ENCODE assay signal across 21 cellular contexts in the genomic region with DNA sequence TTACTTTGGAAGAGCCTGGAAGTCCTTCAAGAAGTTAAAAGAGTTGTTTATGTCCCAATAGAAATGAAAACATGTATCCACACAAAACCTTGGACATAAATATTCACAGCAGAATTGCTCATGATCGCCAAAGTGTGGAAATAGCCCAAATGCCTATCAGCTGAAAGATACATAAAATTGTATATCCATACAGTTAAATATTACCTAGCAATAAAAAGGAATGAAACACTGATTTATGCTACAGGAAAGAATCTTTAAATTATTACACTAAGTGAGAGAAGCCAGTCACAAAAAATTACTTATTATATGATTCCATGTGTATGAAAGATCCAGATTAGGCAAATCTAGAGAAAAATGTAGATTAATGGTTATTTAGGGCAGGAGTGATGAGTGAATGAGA.
DNase-seq lines count a peak whose midpoint lies in the region; ATAC-seq and TF ChIP-seq lines count a peak whose summit lies in the region.
"Had no signal": no experiment of that assay in that cellular context is flagged by ENCODE, and none has a peak within 500 bp of the region (broad histone marks: within the 10 kb centered on the region; RNA-seq: fewer than 3 reads in every experiment).

No MANE protein-coding gene starts in this region.

- H3K4me3 Mint-ChIP-seq in activated CD8-positive, alpha-beta T cell treated with anti-CD3 and anti-CD28 coated beads, Interleukin-2, amount 10 ng/mL, durations not matched to agents 7 days and 5 days: no peak overlapping the region
- H3K4me3 Mint-ChIP-seq: CD4-positive, CD25-positive, alpha-beta regulatory T cell; HFFc6 had no signal

- in situ Hi-C loops in transverse colon (cut with MboI; ENCODE audit: low pct_ligation_motif_present in 1 of 4, low pct_unique_long_range_greater_than_20kb in 1 of 4, low sequenced_read_pairs in 3 of 4): no loop called here

- H3K4me1 ChIP-seq in left ventricle myocardium inferior (peaks cover 19% of the 10 kb centered on the region), osteoblast (ENCODE audit: insufficient read depth, low read length) (peaks cover 11% of the 10 kb centered on the region), transverse colon (peaks cover 8 to 20% (median 17%) of the 10 kb centered on the region in 4 donors)
- H3K4me1 ChIP-seq: BE2C, Caco-2 had no signal

- no peaks in the 10 kb centered on the region for H3K36me3 Mint-ChIP-seq in activated CD8-positive, alpha-beta T cell treated with anti-CD3 and anti-CD28 coated beads, Interleukin-2, amount 10 ng/mL, durations not matched to agents 7 days and 5 days (ENCODE audit: low read depth)
- H3K36me3 Mint-ChIP-seq: CD4-positive, CD25-positive, alpha-beta regulatory T cell had no signal

- no peaks in the 10 kb centered on the region for H4K20me1 ChIP-seq in osteoblast (ENCODE audit: insufficient read depth, low read length)

- intact Hi-C loops in left ventricle myocardium inferior (cut with micrococcal nuclease) (no loop called here), cardiac septum (cut with DNase I) (no loop called here), dorsolateral prefrontal cortex (cut with DNase I) (loop anchor here (5.0 to 10.0 kb wide), 2 partner anchors 104 to 252 kb away; no protein-coding TSS in a partner anchor), transverse colon (cut with DNase I; ENCODE audit: low total_unique reads) (no loop called here)

- H3K4me2 ChIP-seq in osteoblast (ENCODE audit: insufficient read depth, low read length): peak overlapping the region; percentile 33
- H3K4me2 ChIP-seq: PC-9 had no signal

- H2AFZ ChIP-seq in osteoblast (ENCODE audit: low read length): no peak overlapping the region
- H2AFZ ChIP-seq: PC-9 had no signal

- no peak for ATAC-seq in activated CD8-positive, alpha-beta T cell treated with anti-CD3 and anti-CD28 coated beads, Interleukin-2, amount 10 ng/mL, durations not matched to agents 7 days and 5 days

- no peaks in the 10 kb centered on the region for H3K79me2 ChIP-seq in osteoblast (ENCODE audit: insufficient read depth, low read length)

- 17 to 21% methylated on average over 1 of the region's 1 CpG for WGBS in transverse colon (ENCODE audit: low coverage in 1 of 2), 2 donors

- no peak for TF ChIP-seq POLR2A in transverse colon (IDR thresholded peaks at IDR 0.05)

- H3K4me1 Mint-ChIP-seq in activated CD8-positive, alpha-beta T cell treated with anti-CD3 and anti-CD28 coated beads, Interleukin-2, amount 10 ng/mL, durations not matched to agents 7 days and 5 days (ENCODE audit: low read depth): no peaks in the 10 kb centered on the region
- H3K4me1 Mint-ChIP-seq: CD4-positive, CD25-positive, alpha-beta regulatory T cell had no signal

- no peak for DNase-seq in left ventricle myocardium inferior
- DNase-seq in cardiac septum (ENCODE audit: low spot score): no peak
- no peak for DNase-seq in dorsolateral prefrontal cortex
- DNase-seq in osteoblast (ENCODE audit: insufficient read length, low spot score, missing footprints): no peak
- no peak for DNase-seq in transverse colon
- DNase-seq in stimulated activated naive CD4-positive, alpha-beta T cell treated with Interleukin-2 at 50 U/mL for 16 hours (lab: John Stamatoyannopoulos, UW): no peak
- no peak for DNase-seq in activated CD8-positive, alpha-beta T cell treated with anti-CD3 and anti-CD28 coated beads, Interleukin-2, amount 10 ng/mL, durations not matched to agents 7 days and 5 days
- DNase-seq in NCI-H2196 treated with DMSO at 0.1 percent for 48 hours (lab: John Stamatoyannopoulos, UW; ENCODE audit: unreplicated experiment): no peak
- DNase-seq: 8988T; BE2C; Caco-2; CD4-positive, CD25-positive, alpha-beta regulatory T cell; DMS153; H7; HFFc6; KG1; NCI-H1694 treated with DMSO at 0.1 percent for 48 hours; NCI-H226; NCI-H524; NCI-H82; PC-9 had no signal

- H3K36me3 ChIP-seq in left ventricle myocardium inferior (no peaks in the 10 kb centered on the region), osteoblast (ENCODE audit: insufficient read depth, low read length) (no peaks in the 10 kb centered on the region), transverse colon (no peaks in the 10 kb centered on the region)
- H3K36me3 ChIP-seq: BE2C had no signal

- no peak for TF ChIP-seq EP300 in transverse colon (IDR thresholded peaks at IDR 0.05; ENCODE audit: low read depth)

- H3K27ac ChIP-seq in left ventricle myocardium inferior (replicated peaks) (peak overlapping the region; percentile 58), dorsolateral prefrontal cortex (peak overlapping the region in 54 of 59 donors; percentile 2 to 90 (median 71)), osteoblast (ENCODE audit: low read depth, low read length) (peak overlapping the region; percentile 33), transverse colon (peak overlapping the region in 3 of 4 donors; percentile 10 to 22 (median 17))
- H3K27ac ChIP-seq: PC-9 had no signal

- H3K27ac Mint-ChIP-seq in activated CD8-positive, alpha-beta T cell treated with anti-CD3 and anti-CD28 coated beads, Interleukin-2, amount 10 ng/mL, durations not matched to agents 7 days and 5 days: no peak overlapping the region
- H3K27ac Mint-ChIP-seq: CD4-positive, CD25-positive, alpha-beta regulatory T cell; HFFc6 had no signal

- no peaks in the 10 kb centered on the region for H3K9me3 Mint-ChIP-seq in activated CD8-positive, alpha-beta T cell treated with anti-CD3 and anti-CD28 coated beads, Interleukin-2, amount 10 ng/mL, durations not matched to agents 7 days and 5 days (ENCODE audit: insufficient read depth)

- H3K4me3 ChIP-seq in left ventricle myocardium inferior (no peak overlapping the region), dorsolateral prefrontal cortex (no peak overlapping the region), osteoblast (ENCODE audit: insufficient read depth, low read length) (no peak overlapping the region), transverse colon (no peak overlapping the region)
- H3K4me3 ChIP-seq: PC-9 had no signal

- no peaks in the 10 kb centered on the region for H3K27me3 Mint-ChIP-seq in activated CD8-positive, alpha-beta T cell treated with anti-CD3 and anti-CD28 coated beads, Interleukin-2, amount 10 ng/mL, durations not matched to agents 7 days and 5 days (ENCODE audit: low read depth)
- H3K27me3 Mint-ChIP-seq: CD4-positive, CD25-positive, alpha-beta regulatory T cell had no signal

- POLR2A ChIA-PET in activated CD8-positive, alpha-beta T cell treated with anti-CD3 and anti-CD28 coated beads, Interleukin-2, amount 10 ng/mL, durations not matched to agents 7 days and 5 days (lab: Charles Lee): no interaction called here

- H3K9me3 ChIP-seq in left ventricle myocardium inferior (replicated peaks) (no peaks in the 10 kb centered on the region), osteoblast (ENCODE audit: low read depth, low read length) (no peaks in the 10 kb centered on the region), transverse colon (no peaks in the 10 kb centered on the region)
- H3K9me3 ChIP-seq: BE2C, Caco-2 had no signal

- TF ChIP-seq CTCF in left ventricle myocardium inferior (IDR thresholded peaks at IDR 0.05; ENCODE audit: borderline replicate concordance): no peak
- no peak for TF ChIP-seq CTCF in dorsolateral prefrontal cortex (IDR thresholded peaks at IDR 0.05 in 54 of 56, conservative IDR thresholded peaks at IDR 0.05 in 2 of 56; ENCODE audit: low read depth in 1 of 56, partially characterized antibody in 56 of 56)
- TF ChIP-seq CTCF in osteoblast (IDR thresholded peaks at IDR 0.05; ENCODE audit: extremely low read depth, low read depth, low read length): no peak
- TF ChIP-seq CTCF in transverse colon (IDR thresholded peaks at IDR 0.05): no peak

- CTCF ChIA-PET in activated CD8-positive, alpha-beta T cell treated with anti-CD3 and anti-CD28 coated beads, Interleukin-2, amount 10 ng/mL, durations not matched to agents 7 days and 5 days (lab: Charles Lee): no interaction called here

- H3K27me3 ChIP-seq in left ventricle myocardium inferior (ENCODE audit: low read depth) (no peaks in the 10 kb centered on the region), dorsolateral prefrontal cortex (no peaks in the 10 kb centered on the region), osteoblast (ENCODE audit: insufficient read depth, low read length) (no peaks in the 10 kb centered on the region), transverse colon (no peaks in the 10 kb centered on the region)
- H3K27me3 ChIP-seq: BE2C had no signal

Comparison
In these comparisons a context has a peak if more than half of its experiments do, and no peak if none do; other contexts are left out.
1. H3K27ac ChIP-seq: peak in every context shown above with its lines; median percentile 71 in dorsolateral prefrontal cortex; 58 in left ventricle myocardium inferior; 33 in osteoblast; 17 in transverse colon.
2. intact Hi-C loops: an anchor here in dorsolateral prefrontal cortex (5.0 to 10.0 kb wide); none called in left ventricle myocardium inferior, cardiac septum and transverse colon.